Comparison of ENCODE assay signal across 8 cellular contexts in genomic region chr13:48595330-48596127, GRCh38. TPM values are rescaled to one million over a fixed set of nuclear protein-coding genes. Genes with fewer than 3 reads are reported as not detected.
DNase-seq lines count a peak whose midpoint lies in the region; ATAC-seq, FAIRE-seq and TF ChIP-seq lines count a peak whose summit lies in the region.

No MANE protein-coding gene starts in this region.

- H3K36me3 Mint-ChIP-seq in activated naive CD8-positive, alpha-beta T cell treated with anti-CD3 and anti-CD28 coated beads for 36 hours: no peaks in the 10 kb centered on the region
- no peaks in the 10 kb centered on the region for H3K36me3 Mint-ChIP-seq in glutamatergic neuron (ENCODE audit: unreplicated experiment)

- H3K27ac Mint-ChIP-seq in activated naive CD8-positive, alpha-beta T cell treated with anti-CD3 and anti-CD28 coated beads for 36 hours: no peak overlapping the region
- no peak overlapping the region for H3K27ac Mint-ChIP-seq in glutamatergic neuron (ENCODE audit: unreplicated experiment)

- TF ChIP-seq EP300 in sigmoid colon (IDR thresholded peaks at IDR 0.05): no peak

- no peaks in the 10 kb centered on the region for H3K27me3 ChIP-seq in heart right ventricle
- H3K27me3 ChIP-seq in sigmoid colon: no peaks in the 10 kb centered on the region

- DNase-seq in RKO (ENCODE audit: low spot score): peak; percentile 83
- peak; percentile 38 for DNase-seq in activated naive CD8-positive, alpha-beta T cell treated with anti-CD3 and anti-CD28 coated beads for 36 hours
- DNase-seq in heart right ventricle: peak in 1 of 2 donors; percentile 79
- DNase-seq in sigmoid colon: peak; percentile 72
- DNase-seq in glutamatergic neuron: no peak

- H3K9me3 ChIP-seq in heart right ventricle (peaks cover 0 to 25% (median 0%) of the 10 kb centered on the region in 11 donors), sigmoid colon (no peaks in the 10 kb centered on the region)

- peak overlapping the region in 2 of 10 donors; percentile 1 to 48 for H3K27ac ChIP-seq in heart right ventricle
- no peak overlapping the region for H3K27ac ChIP-seq in sigmoid colon

- H3K4me1 Mint-ChIP-seq in activated naive CD8-positive, alpha-beta T cell treated with anti-CD3 and anti-CD28 coated beads for 36 hours: peaks cover 5% of the 10 kb centered on the region
- peaks cover 5% of the 10 kb centered on the region for H3K4me1 Mint-ChIP-seq in glutamatergic neuron (ENCODE audit: low read depth, unreplicated experiment)

- TF ChIP-seq CTCF in GM12873 (IDR thresholded peaks at IDR 0.05; ENCODE audit: insufficient read depth, low read depth, low read length, missing control alignments) (peak; percentile 69), heart right ventricle (IDR thresholded peaks at IDR 0.05) (peak; percentile 29 to 82 (median 73)), sigmoid colon (IDR thresholded peaks at IDR 0.05) (peak in 2 of 4 experiments; percentile 43 to 63), glutamatergic neuron (IDR thresholded peaks at IDR 0.05; ENCODE audit: partially characterized antibody, unreplicated experiment) (no peak)

- H3K9me3 Mint-ChIP-seq in activated naive CD8-positive, alpha-beta T cell treated with anti-CD3 and anti-CD28 coated beads for 36 hours: no peaks in the 10 kb centered on the region
- peaks cover 2% of the 10 kb centered on the region for H3K9me3 Mint-ChIP-seq in glutamatergic neuron (ENCODE audit: unreplicated experiment)

- H3K4me3 Mint-ChIP-seq in activated naive CD8-positive, alpha-beta T cell treated with anti-CD3 and anti-CD28 coated beads for 36 hours: no peak overlapping the region
- H3K4me3 Mint-ChIP-seq in glutamatergic neuron (ENCODE audit: unreplicated experiment): no peak overlapping the region

- no peaks in the 10 kb centered on the region for H3K36me3 ChIP-seq in heart right ventricle
- H3K36me3 ChIP-seq in sigmoid colon: no peaks in the 10 kb centered on the region

- TF ChIP-seq POLR2A in sigmoid colon (IDR thresholded peaks at IDR 0.05): no peak

- ATAC-seq in HG03342 (IDR thresholded peaks at IDR 0.05; ENCODE audit: unreplicated experiment): peak; percentile 67
- peak; percentile 83 to 92 (median 90) for ATAC-seq in heart right ventricle

- FAIRE-seq in A204.1 (lab: Jason Lieb, UNC): peak; percentile 88

- intact Hi-C loops in heart right ventricle (cut with DNase I) (loop anchor here in 8 of 10 donors (1.0 to 10.0 kb wide), 4 partner anchors 139 to 174 kb away; no protein-coding TSS in a partner anchor), sigmoid colon (cut with DNase I) (loop anchor here (5.0 kb wide), 1 partner anchor 172 kb away; no protein-coding TSS in a partner anchor)

- no peaks in the 10 kb centered on the region for H3K27me3 Mint-ChIP-seq in activated naive CD8-positive, alpha-beta T cell treated with anti-CD3 and anti-CD28 coated beads for 36 hours
- H3K27me3 Mint-ChIP-seq in glutamatergic neuron (ENCODE audit: unreplicated experiment): no peaks in the 10 kb centered on the region

- H3K4me3 ChIP-seq in heart right ventricle: no peak overlapping the region
- no peak overlapping the region for H3K4me3 ChIP-seq in sigmoid colon

- 70 to 72% methylated on average over 7 of the region's 7 CpGs for WGBS in heart right ventricle, 2 donors
- 51 to 70% methylated on average over 7 of the region's 7 CpGs for WGBS in sigmoid colon, 2 donors

- H3K4me1 ChIP-seq in heart right ventricle: peaks cover 0 to 10% (median 0%) of the 10 kb centered on the region in 9 donors
- H3K4me1 ChIP-seq in sigmoid colon: no peaks in the 10 kb centered on the region

RNA-seq across cellular contexts. Expression of gene CYSLTR2, which starts 58.2 kb away (rescaled TPM):
- total RNA-seq in activated naive CD8-positive, alpha-beta T cell treated with anti-CD3 and anti-CD28 coated beads for 36 hours: 1 to 10 TPM; 2.1 to 2.8 TPM
- total RNA-seq in heart right ventricle: 10 to 100 TPM in 1 of 10 donors, 1 to 10 TPM in 9; 2.1 to 10.7 (median 6.2) TPM
- 1 to 10 TPM; 1.1 to 9.9 TPM for polyA plus RNA-seq in heart right ventricle
- 1 to 10 TPM in 2 of 4 donors, under 1 TPM in 2; 0.28 to 2.0 (median 1.1) TPM for total RNA-seq in sigmoid colon
- polyA plus RNA-seq in sigmoid colon: under 1 TPM in 2 of 3 donors, not detected in 1; 0.46 to 0.99 TPM
- total RNA-seq in glutamatergic neuron (ENCODE audit: unreplicated experiment): 4.9 TPM
